ENCODE assay signal across 20 cellular contexts in the genomic region with DNA sequence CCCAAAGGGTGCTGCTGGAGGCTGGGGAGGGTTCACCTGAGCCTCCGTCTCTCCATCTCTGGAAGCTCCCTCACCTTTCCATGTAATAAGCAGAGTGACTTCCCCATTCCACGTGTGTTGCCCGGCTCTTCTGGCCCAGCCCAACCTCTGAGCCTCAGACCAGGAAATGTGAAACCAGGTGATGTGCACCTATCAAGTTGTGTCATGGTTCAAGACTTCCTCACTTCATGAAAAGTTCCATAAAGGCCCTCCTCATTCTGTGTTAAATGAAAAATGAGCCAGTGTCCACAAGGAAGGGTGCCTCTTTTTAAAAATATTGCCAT.
A peak's percentile ranks its signal among the peaks of the same experiment; 100 is the strongest.
DNase-seq lines count a peak whose midpoint lies in the region; ATAC-seq, FAIRE-seq and TF ChIP-seq lines count a peak whose summit lies in the region.
"Had no signal": no experiment of that assay in that cellular context is flagged by ENCODE, and none has a peak within 500 bp of the region (broad histone marks: within the 10 kb centered on the region; RNA-seq: fewer than 3 reads in every experiment).

No MANE protein-coding gene starts in this region.

- H3K4me1 Mint-ChIP-seq in natural killer cell: no peaks in the 10 kb centered on the region
- H3K4me1 Mint-ChIP-seq: activated naive CD8-positive, alpha-beta T cell treated with anti-CD3 and anti-CD28 coated beads, Interleukin-2, amount 50 U/mL, for 24 hours; stimulated activated effector memory CD8-positive, alpha-beta T cell treated with anti-CD3 and anti-CD28 coated beads, Interleukin-12 subunit alpha, Interleukin-12 subunit beta, amount 100 ng/mL, for 72 hours had no signal

- H3K27me3 Mint-ChIP-seq in natural killer cell (ENCODE audit: low read depth in 2 of 2): peaks cover 0 to 2% of the 10 kb centered on the region in 2 donors
- H3K27me3 Mint-ChIP-seq: activated naive CD8-positive, alpha-beta T cell treated with anti-CD3 and anti-CD28 coated beads, Interleukin-2, amount 50 U/mL, for 24 hours had no signal

- intact Hi-C loops in left cardiac atrium (cut with DNase I) (no loop called here), body of pancreas (cut with DNase I) (no loop called here), upper lobe of right lung (cut with DNase I) (no loop called here), natural killer cell (cut with micrococcal nuclease) (no loop called here)

- no peaks in the 10 kb centered on the region for H3K9me3 Mint-ChIP-seq in natural killer cell
- H3K9me3 Mint-ChIP-seq: activated naive CD8-positive, alpha-beta T cell treated with anti-CD3 and anti-CD28 coated beads, Interleukin-2, amount 50 U/mL, for 24 hours; endodermal cell; stimulated activated effector memory CD8-positive, alpha-beta T cell treated with anti-CD3 and anti-CD28 coated beads, Interleukin-12 subunit alpha, Interleukin-12 subunit beta, amount 100 ng/mL, for 72 hours; WTC11 had no signal

- H3K27ac Mint-ChIP-seq in natural killer cell: no peak overlapping the region
- H3K27ac Mint-ChIP-seq: activated naive CD8-positive, alpha-beta T cell treated with anti-CD3 and anti-CD28 coated beads, Interleukin-2, amount 50 U/mL, for 24 hours; endodermal cell; stimulated activated effector memory CD8-positive, alpha-beta T cell treated with anti-CD3 and anti-CD28 coated beads, Interleukin-12 subunit alpha, Interleukin-12 subunit beta, amount 100 ng/mL, for 72 hours; WTC11 had no signal

- H3K36me3 Mint-ChIP-seq in natural killer cell: no peaks in the 10 kb centered on the region
- H3K36me3 Mint-ChIP-seq: stimulated activated effector memory CD8-positive, alpha-beta T cell treated with anti-CD3 and anti-CD28 coated beads, Interleukin-12 subunit alpha, Interleukin-12 subunit beta, amount 100 ng/mL, for 72 hours; WTC11 had no signal

- no peak for FAIRE-seq in GM12891 (lab: Jason Lieb, UNC)

- H3K27me3 ChIP-seq in cardiac muscle cell (no peaks in the 10 kb centered on the region), body of pancreas (no peaks in the 10 kb centered on the region), mucosa of rectum (ENCODE audit: control insufficient read depth in 2 of 2, insufficient read depth in 2 of 2, low read length in 2 of 2) (no peaks in the 10 kb centered on the region), upper lobe of right lung (no peaks in the 10 kb centered on the region)
- H3K27me3 ChIP-seq: MG63, testis had no signal

- H3K4me1 ChIP-seq in cardiac muscle cell (ENCODE audit: low read depth) (peaks cover 34% of the 10 kb centered on the region), body of pancreas (peaks cover 88% of the 10 kb centered on the region), mucosa of rectum (ENCODE audit: control insufficient read depth in 2 of 2, insufficient read depth in 2 of 2, low read length in 2 of 2) (peaks cover 67 to 94% of the 10 kb centered on the region in 2 donors), upper lobe of right lung (peaks cover 20% of the 10 kb centered on the region)

- TF ChIP-seq POLR2A in body of pancreas (IDR thresholded peaks at IDR 0.05): peak in 1 of 3 donors; percentile 19
- no peak for TF ChIP-seq POLR2A in GM12891 (IDR thresholded peaks at IDR 0.05; ENCODE audit: low read depth, low read length)

- H3K9ac ChIP-seq in mucosa of rectum (ENCODE audit: low read depth in 1 of 2, low read length in 2 of 2): peak overlapping the region; percentile 16 to 24

- H3K4me3 ChIP-seq in cardiac muscle cell (no peak overlapping the region), body of pancreas (no peak overlapping the region), mucosa of rectum (ENCODE audit: low read length in 2 of 2) (no peak overlapping the region), upper lobe of right lung (no peak overlapping the region)
- H3K4me3 ChIP-seq: esophagus squamous epithelium, MG63, testis had no signal

- no peak for ATAC-seq in left cardiac atrium
- ATAC-seq in body of pancreas: peak; percentile 6
- ATAC-seq in upper lobe of right lung: no peak
- no peak for ATAC-seq in natural killer cell
- ATAC-seq: activated naive CD8-positive, alpha-beta T cell treated with anti-CD3 and anti-CD28 coated beads, Interleukin-2, amount 50 U/mL, for 24 hours; stimulated activated effector memory CD8-positive, alpha-beta T cell treated with anti-CD3 and anti-CD28 coated beads, Interleukin-12 subunit alpha, Interleukin-12 subunit beta, amount 100 ng/mL, for 72 hours had no signal

- H3K36me3 ChIP-seq in cardiac muscle cell (no peaks in the 10 kb centered on the region), body of pancreas (replicated peaks in 1 of 2; ENCODE audit: insufficient read depth in 1 of 2, low read depth in 2 of 2) (no peaks in the 10 kb centered on the region), mucosa of rectum (ENCODE audit: control insufficient read depth in 2 of 2, insufficient read depth in 2 of 2, low read length in 2 of 2) (no peaks in the 10 kb centered on the region), upper lobe of right lung (no peaks in the 10 kb centered on the region)
- H3K36me3 ChIP-seq: esophagus squamous epithelium, MG63 had no signal

- H3K9me3 ChIP-seq in cardiac muscle cell (ENCODE audit: low read depth): no peaks in the 10 kb centered on the region
- H3K9me3 ChIP-seq in body of pancreas: no peaks in the 10 kb centered on the region
- no peaks in the 10 kb centered on the region for H3K9me3 ChIP-seq in mucosa of rectum (ENCODE audit: control insufficient read depth in 2 of 2, low read length in 2 of 2)
- no peaks in the 10 kb centered on the region for H3K9me3 ChIP-seq in upper lobe of right lung
- H3K9me3 ChIP-seq: esophagus squamous epithelium, MG63, testis had no signal

- H3K27ac ChIP-seq in cardiac muscle cell: peak overlapping the region; percentile 33
- H3K27ac ChIP-seq in body of pancreas: peak overlapping the region; percentile 21 to 60 (median 48)
- peak overlapping the region; percentile 90 to 91 for H3K27ac ChIP-seq in mucosa of rectum (ENCODE audit: low read depth in 2 of 2, low read length in 2 of 2)
- peak overlapping the region; percentile 3 for H3K27ac ChIP-seq in upper lobe of right lung
- H3K27ac ChIP-seq: esophagus squamous epithelium, testis had no signal

- no peak overlapping the region for H3K4me3 Mint-ChIP-seq in natural killer cell
- H3K4me3 Mint-ChIP-seq: activated naive CD8-positive, alpha-beta T cell treated with anti-CD3 and anti-CD28 coated beads, Interleukin-2, amount 50 U/mL, for 24 hours; endodermal cell; stimulated activated effector memory CD8-positive, alpha-beta T cell treated with anti-CD3 and anti-CD28 coated beads, Interleukin-12 subunit alpha, Interleukin-12 subunit beta, amount 100 ng/mL, for 72 hours; WTC11 had no signal

- DNase-seq in cardiac muscle cell (ENCODE audit: low read depth in 1 of 2, low spot score in 1 of 2) (no peak), left cardiac atrium (no peak), body of pancreas (no peak), upper lobe of right lung (no peak), GM12891 (ENCODE audit: insufficient read length, low spot score) (no peak), natural killer cell (no peak), SK-N-DZ (ENCODE audit: low spot score) (no peak)
- DNase-seq: activated CD4-positive, alpha-beta T cell treated with anti-CD3 and anti-CD28 coated beads, Interleukin-2, amount 50 U/mL, for 4 hours; activated naive CD8-positive, alpha-beta T cell treated with anti-CD3 and anti-CD28 coated beads, Interleukin-2, amount 50 U/mL, for 24 hours; AML-193; endodermal cell; esophagus squamous epithelium; MG63; NCI-H1417 treated with DMSO at 0.1 percent for 48 hours; stimulated activated CD4-positive, alpha-beta T cell treated with anti-CD3 and anti-CD28 coated beads, Interleukin-2, amount 100 ng/mL, for 24 hours; T-helper 9 cell; testis had no signal

- 0 to 53% methylated on average over 1 to 3 of the region's 3 CpGs for WGBS in body of pancreas, 2 donors

- TF ChIP-seq CTCF in cardiac muscle cell (IDR thresholded peaks at IDR 0.05; ENCODE audit: low read depth, low read length): no peak
- TF ChIP-seq CTCF in body of pancreas (IDR thresholded peaks at IDR 0.05): no peak
- no peak for TF ChIP-seq CTCF in upper lobe of right lung (IDR thresholded peaks at IDR 0.05)
- no peak for TF ChIP-seq CTCF in natural killer cell (IDR thresholded peaks at IDR 0.05)

TF ChIP-seq in GM12891, 5 proteins besides CTCF, POLR2A, EP300 and RAD21:
- TF ChIP-seq POU2F2 (IDR thresholded peaks at IDR 0.05; ENCODE audit: low read depth, low read length) (no peak), POLR2AphosphoS5 (IDR thresholded peaks at IDR 0.05; ENCODE audit: low read depth, low read length) (no peak), SPI1 (IDR thresholded peaks at IDR 0.05; ENCODE audit: low read depth, low read length) (no peak), PAX5 (IDR thresholded peaks at IDR 0.05; ENCODE audit: insufficient read depth, low read length, severe bottlenecking) (no peak), TAF1 (IDR thresholded peaks at IDR 0.05; ENCODE audit: low read depth, low read length) (no peak)

Comparison
In these comparisons a context has a peak if more than half of its experiments do, and no peak if none do; other contexts are left out.
1. H3K27ac ChIP-seq: peak in every context shown above with its lines; median percentile 90 in mucosa of rectum; 48 in body of pancreas; 33 in cardiac muscle cell; 3 in upper lobe of right lung.